In the genomic region with DNA sequence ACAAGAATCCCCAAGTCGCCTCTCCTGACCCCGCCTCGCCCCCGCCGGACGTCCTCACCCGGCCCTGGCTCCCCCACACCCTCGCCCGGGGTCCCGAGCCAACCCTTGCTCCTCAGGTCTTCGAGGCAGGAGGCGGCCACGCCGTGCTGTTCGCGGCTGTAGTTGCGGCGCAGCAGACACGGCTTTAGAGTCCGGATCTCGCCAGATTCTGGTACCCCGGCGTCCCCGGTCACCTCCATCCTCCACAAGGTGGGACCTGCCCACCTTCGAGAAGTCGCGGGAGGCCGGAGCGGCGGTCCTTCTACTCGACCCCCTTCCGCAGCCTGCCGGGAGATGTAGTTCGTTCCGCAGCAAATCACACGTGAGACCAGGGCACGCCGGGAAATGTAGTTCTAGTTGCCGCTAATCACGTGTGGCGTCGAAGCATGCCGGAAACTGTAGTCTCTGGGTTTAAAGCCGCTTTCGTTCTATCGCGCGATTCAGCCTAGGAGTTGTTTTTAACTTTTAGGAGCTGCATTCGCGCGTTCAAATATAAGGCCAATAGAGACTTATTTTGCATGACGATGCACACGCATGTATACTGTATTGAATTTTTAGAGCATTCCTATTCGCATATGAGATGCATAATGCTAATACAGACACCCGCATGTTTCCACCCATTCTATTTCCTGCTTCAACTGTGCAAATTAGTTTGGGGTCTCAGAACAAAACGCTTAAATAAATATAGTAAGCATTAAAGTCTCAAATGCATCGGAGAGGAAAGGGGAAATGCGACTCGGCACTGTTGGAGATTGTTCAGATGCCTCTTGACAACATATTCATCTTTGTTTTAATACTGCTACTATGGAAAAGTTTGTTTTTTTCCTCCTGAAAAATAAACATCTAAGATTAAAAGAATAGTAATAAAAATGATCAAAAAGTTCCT, we compare ENCODE assay signal across 1 cellular context.
TF ChIP-seq lines count a peak whose summit lies in the region.

A gene with protein sequence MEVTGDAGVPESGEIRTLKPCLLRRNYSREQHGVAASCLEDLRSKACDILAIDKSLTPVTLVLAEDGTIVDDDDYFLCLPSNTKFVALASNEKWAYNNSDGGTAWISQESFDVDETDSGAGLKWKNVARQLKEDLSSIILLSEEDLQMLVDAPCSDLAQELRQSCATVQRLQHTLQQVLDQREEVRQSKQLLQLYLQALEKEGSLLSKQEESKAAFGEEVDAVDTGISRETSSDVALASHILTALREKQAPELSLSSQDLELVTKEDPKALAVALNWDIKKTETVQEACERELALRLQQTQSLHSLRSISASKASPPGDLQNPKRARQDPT (minus strand): TSS at position 310 of the 925 bp plus-strand sequence. CDS start 71 bp downstream, at position 239.

TF ChIP-seq in K562, 482 proteins besides CTCF, POLR2A, EP300 and RAD21 (continued from another document and continues in another):
- TF ChIP-seq, protein P1, sequence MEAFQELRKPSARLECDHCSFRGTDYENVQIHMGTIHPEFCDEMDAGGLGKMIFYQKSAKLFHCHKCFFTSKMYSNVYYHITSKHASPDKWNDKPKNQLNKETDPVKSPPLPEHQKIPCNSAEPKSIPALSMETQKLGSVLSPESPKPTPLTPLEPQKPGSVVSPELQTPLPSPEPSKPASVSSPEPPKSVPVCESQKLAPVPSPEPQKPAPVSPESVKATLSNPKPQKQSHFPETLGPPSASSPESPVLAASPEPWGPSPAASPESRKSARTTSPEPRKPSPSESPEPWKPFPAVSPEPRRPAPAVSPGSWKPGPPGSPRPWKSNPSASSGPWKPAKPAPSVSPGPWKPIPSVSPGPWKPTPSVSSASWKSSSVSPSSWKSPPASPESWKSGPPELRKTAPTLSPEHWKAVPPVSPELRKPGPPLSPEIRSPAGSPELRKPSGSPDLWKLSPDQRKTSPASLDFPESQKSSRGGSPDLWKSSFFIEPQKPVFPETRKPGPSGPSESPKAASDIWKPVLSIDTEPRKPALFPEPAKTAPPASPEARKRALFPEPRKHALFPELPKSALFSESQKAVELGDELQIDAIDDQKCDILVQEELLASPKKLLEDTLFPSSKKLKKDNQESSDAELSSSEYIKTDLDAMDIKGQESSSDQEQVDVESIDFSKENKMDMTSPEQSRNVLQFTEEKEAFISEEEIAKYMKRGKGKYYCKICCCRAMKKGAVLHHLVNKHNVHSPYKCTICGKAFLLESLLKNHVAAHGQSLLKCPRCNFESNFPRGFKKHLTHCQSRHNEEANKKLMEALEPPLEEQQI (IDR thresholded peaks at IDR 0.05) = no peak; the same call in 1 of the 2 replicates
- TF ChIP-seq ZNF41 (CRISPR knock-in tag; conservative IDR thresholded peaks at IDR 0.05) = 0 out of 2 replicates have a peak, but pooled peaks have one; percentile 58
- TF ChIP-seq SMAD1 (IDR thresholded peaks at IDR 0.05; ENCODE audit: low read depth, low read length, partially characterized antibody) = no peak
- TF ChIP-seq, protein P2, sequence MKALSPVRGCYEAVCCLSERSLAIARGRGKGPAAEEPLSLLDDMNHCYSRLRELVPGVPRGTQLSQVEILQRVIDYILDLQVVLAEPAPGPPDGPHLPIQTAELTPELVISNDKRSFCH (CRISPR knock-in tag; IDR thresholded peaks at IDR 0.05) = no peak
- TF ChIP-seq, protein P2 (tag; IDR thresholded peaks at IDR 0.05) = peak; percentile 92
- TF ChIP-seq BRF1 (IDR thresholded peaks at IDR 0.05; ENCODE audit: borderline replicate concordance, extremely low read depth, insufficient read length) = no peak
- TF ChIP-seq, protein P3, sequence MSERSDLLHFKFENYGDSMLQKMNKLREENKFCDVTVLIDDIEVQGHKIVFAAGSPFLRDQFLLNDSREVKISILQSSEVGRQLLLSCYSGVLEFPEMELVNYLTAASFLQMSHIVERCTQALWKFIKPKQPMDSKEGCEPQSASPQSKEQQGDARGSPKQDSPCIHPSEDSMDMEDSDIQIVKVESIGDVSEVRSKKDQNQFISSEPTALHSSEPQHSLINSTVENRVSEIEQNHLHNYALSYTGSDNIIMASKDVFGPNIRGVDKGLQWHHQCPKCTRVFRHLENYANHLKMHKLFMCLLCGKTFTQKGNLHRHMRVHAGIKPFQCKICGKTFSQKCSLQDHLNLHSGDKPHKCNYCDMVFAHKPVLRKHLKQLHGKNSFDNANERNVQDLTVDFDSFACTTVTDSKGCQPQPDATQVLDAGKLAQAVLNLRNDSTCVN (CRISPR knock-in tag; IDR thresholded peaks at IDR 0.05) = peak; percentile 85
- no peak for TF ChIP-seq ARID2 (IDR thresholded peaks at IDR 0.05)
- TF ChIP-seq SETDB1 (IDR thresholded peaks at IDR 0.05; ENCODE audit: low read length) = no peak
- TF ChIP-seq HOXB6 (CRISPR knock-in tag; IDR thresholded peaks at IDR 0.05; ENCODE audit: borderline replicate concordance) = no peak
- TF ChIP-seq, protein P4, sequence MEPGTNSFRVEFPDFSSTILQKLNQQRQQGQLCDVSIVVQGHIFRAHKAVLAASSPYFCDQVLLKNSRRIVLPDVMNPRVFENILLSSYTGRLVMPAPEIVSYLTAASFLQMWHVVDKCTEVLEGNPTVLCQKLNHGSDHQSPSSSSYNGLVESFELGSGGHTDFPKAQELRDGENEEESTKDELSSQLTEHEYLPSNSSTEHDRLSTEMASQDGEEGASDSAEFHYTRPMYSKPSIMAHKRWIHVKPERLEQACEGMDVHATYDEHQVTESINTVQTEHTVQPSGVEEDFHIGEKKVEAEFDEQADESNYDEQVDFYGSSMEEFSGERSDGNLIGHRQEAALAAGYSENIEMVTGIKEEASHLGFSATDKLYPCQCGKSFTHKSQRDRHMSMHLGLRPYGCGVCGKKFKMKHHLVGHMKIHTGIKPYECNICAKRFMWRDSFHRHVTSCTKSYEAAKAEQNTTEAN (CRISPR knock-in tag; IDR thresholded peaks at IDR 0.05) = peak; percentile 86
- peak in 1 of 2 experiments; percentile 95; a peak in 3 of 4 replicates for TF ChIP-seq ARNT (IDR thresholded peaks at IDR 0.05)
- no peak for TF ChIP-seq BRCA1 (IDR thresholded peaks at IDR 0.05)
- no peak for TF ChIP-seq BRCA1 (CRISPR knock-in tag; IDR thresholded peaks at IDR 0.05)
- TF ChIP-seq CCNT2 (IDR thresholded peaks at IDR 0.05; ENCODE audit: borderline replicate concordance, extremely low read depth, insufficient read length, low read depth, low read length) = peak; percentile 11
- TF ChIP-seq TGIF2 (CRISPR knock-in tag; IDR thresholded peaks at IDR 0.05) = peak; percentile 97; the same call in 1 of the 2 replicates
- TF ChIP-seq HEY1 (CRISPR knock-in tag; IDR thresholded peaks at IDR 0.05; ENCODE audit: borderline replicate concordance) = no peak
- TF ChIP-seq ZNF282 (CRISPR knock-in tag; IDR thresholded peaks at IDR 0.05) = no peak
- TF ChIP-seq CBFA2T3 (IDR thresholded peaks at IDR 0.05) = no peak
- no peak for TF ChIP-seq ILK (tag; IDR thresholded peaks at IDR 0.05; ENCODE audit: borderline replicate concordance, low read depth)
- no peak for TF ChIP-seq ELF4 (CRISPR knock-in tag; IDR thresholded peaks at IDR 0.05)
- peak; percentile 71 for TF ChIP-seq CREB1 (IDR thresholded peaks at IDR 0.05)
- TF ChIP-seq CREB1 (CRISPR knock-in tag; IDR thresholded peaks at IDR 0.05) = peak; percentile 86
- TF ChIP-seq GATA2 (CRISPR knock-in tag; IDR thresholded peaks at IDR 0.05) = no peak
- no peak for TF ChIP-seq DNMT1 (IDR thresholded peaks at IDR 0.05)
- TF ChIP-seq ATF7 (IDR thresholded peaks at IDR 0.05) = peak; percentile 84
- TF ChIP-seq, protein P5, sequence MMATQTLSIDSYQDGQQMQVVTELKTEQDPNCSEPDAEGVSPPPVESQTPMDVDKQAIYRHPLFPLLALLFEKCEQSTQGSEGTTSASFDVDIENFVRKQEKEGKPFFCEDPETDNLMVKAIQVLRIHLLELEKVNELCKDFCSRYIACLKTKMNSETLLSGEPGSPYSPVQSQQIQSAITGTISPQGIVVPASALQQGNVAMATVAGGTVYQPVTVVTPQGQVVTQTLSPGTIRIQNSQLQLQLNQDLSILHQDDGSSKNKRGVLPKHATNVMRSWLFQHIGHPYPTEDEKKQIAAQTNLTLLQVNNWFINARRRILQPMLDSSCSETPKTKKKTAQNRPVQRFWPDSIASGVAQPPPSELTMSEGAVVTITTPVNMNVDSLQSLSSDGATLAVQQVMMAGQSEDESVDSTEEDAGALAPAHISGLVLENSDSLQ (IDR thresholded peaks at IDR 0.05) = no peak
- TF ChIP-seq HDAC2 (IDR thresholded peaks at IDR 0.05) = peak; percentile 62; the same call in 1 of the 2 replicates
- TF ChIP-seq, protein P6, sequence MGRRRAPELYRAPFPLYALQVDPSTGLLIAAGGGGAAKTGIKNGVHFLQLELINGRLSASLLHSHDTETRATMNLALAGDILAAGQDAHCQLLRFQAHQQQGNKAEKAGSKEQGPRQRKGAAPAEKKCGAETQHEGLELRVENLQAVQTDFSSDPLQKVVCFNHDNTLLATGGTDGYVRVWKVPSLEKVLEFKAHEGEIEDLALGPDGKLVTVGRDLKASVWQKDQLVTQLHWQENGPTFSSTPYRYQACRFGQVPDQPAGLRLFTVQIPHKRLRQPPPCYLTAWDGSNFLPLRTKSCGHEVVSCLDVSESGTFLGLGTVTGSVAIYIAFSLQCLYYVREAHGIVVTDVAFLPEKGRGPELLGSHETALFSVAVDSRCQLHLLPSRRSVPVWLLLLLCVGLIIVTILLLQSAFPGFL (CRISPR knock-in tag; IDR thresholded peaks at IDR 0.05) = peak; percentile 99; the same call in 1 of the 2 replicates
- TF ChIP-seq PHB (CRISPR knock-in tag; IDR thresholded peaks at IDR 0.05) = no peak
- TF ChIP-seq CREBBP (IDR thresholded peaks at IDR 0.05; ENCODE audit: low read depth, low read length) = no peak
- no peak for TF ChIP-seq ZNF165 (CRISPR knock-in tag; IDR thresholded peaks at IDR 0.05; ENCODE audit: borderline replicate concordance)
- TF ChIP-seq CCAR2 (IDR thresholded peaks at IDR 0.05; ENCODE audit: low read depth, low read length) = no peak
- TF ChIP-seq SLC30A9 (CRISPR knock-in tag; IDR thresholded peaks at IDR 0.05) = no peak
- TF ChIP-seq NFIC (IDR thresholded peaks at IDR 0.05) = peak; percentile 51
- TF ChIP-seq, protein P7, sequence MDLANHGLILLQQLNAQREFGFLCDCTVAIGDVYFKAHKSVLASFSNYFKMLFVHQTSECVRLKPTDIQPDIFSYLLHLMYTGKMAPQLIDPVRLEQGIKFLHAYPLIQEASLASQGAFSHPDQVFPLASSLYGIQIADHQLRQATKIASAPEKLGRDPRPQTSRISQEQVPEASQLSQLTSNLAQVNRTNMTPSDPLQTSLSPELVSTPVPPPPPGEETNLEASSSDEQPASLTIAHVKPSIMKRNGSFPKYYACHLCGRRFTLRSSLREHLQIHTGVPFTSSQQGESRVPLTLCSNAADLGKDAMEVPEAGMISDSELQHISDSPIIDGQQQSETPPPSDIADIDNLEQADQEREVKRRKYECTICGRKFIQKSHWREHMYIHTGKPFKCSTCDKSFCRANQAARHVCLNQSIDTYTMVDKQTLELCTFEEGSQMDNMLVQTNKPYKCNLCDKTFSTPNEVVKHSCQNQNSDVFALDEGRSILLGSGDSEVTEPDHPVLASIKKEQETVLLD (IDR thresholded peaks at IDR 0.05) = peak; percentile 61; the same call in 1 of the 2 replicates
- TF ChIP-seq ZNF133 (CRISPR knock-in tag; IDR thresholded peaks at IDR 0.05) = no peak
- peak; percentile 14; the same call in 1 of the 2 replicates for TF ChIP-seq MAFK (IDR thresholded peaks at IDR 0.05; ENCODE audit: low read length)
- no peak for TF ChIP-seq RBM34 (IDR thresholded peaks at IDR 0.05; ENCODE audit: borderline replicate concordance, insufficient read depth, low read length)
- TF ChIP-seq IRF2 (CRISPR knock-in tag; IDR thresholded peaks at IDR 0.05) = no peak
- no peak for TF ChIP-seq FOXJ3 (CRISPR knock-in tag; IDR thresholded peaks at IDR 0.05)
- TF ChIP-seq ZNF347 (CRISPR knock-in tag; IDR thresholded peaks at IDR 0.05; ENCODE audit: low read depth) = no peak
- no peak for TF ChIP-seq BRD4 (IDR thresholded peaks at IDR 0.05)
- TF ChIP-seq ZZZ3 (IDR thresholded peaks at IDR 0.05) = peak; percentile 88
- TF ChIP-seq, protein P8, sequence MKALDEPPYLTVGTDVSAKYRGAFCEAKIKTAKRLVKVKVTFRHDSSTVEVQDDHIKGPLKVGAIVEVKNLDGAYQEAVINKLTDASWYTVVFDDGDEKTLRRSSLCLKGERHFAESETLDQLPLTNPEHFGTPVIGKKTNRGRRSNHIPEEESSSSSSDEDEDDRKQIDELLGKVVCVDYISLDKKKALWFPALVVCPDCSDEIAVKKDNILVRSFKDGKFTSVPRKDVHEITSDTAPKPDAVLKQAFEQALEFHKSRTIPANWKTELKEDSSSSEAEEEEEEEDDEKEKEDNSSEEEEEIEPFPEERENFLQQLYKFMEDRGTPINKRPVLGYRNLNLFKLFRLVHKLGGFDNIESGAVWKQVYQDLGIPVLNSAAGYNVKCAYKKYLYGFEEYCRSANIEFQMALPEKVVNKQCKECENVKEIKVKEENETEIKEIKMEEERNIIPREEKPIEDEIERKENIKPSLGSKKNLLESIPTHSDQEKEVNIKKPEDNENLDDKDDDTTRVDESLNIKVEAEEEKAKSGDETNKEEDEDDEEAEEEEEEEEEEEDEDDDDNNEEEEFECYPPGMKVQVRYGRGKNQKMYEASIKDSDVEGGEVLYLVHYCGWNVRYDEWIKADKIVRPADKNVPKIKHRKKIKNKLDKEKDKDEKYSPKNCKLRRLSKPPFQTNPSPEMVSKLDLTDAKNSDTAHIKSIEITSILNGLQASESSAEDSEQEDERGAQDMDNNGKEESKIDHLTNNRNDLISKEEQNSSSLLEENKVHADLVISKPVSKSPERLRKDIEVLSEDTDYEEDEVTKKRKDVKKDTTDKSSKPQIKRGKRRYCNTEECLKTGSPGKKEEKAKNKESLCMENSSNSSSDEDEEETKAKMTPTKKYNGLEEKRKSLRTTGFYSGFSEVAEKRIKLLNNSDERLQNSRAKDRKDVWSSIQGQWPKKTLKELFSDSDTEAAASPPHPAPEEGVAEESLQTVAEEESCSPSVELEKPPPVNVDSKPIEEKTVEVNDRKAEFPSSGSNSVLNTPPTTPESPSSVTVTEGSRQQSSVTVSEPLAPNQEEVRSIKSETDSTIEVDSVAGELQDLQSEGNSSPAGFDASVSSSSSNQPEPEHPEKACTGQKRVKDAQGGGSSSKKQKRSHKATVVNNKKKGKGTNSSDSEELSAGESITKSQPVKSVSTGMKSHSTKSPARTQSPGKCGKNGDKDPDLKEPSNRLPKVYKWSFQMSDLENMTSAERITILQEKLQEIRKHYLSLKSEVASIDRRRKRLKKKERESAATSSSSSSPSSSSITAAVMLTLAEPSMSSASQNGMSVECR (CRISPR knock-in tag; IDR thresholded peaks at IDR 0.05) = peak; percentile 98
- TF ChIP-seq ZNF431 (CRISPR knock-in tag; IDR thresholded peaks at IDR 0.05) = no peak
- no peak for TF ChIP-seq ZNF24 (IDR thresholded peaks at IDR 0.05)
- TF ChIP-seq, protein P9, sequence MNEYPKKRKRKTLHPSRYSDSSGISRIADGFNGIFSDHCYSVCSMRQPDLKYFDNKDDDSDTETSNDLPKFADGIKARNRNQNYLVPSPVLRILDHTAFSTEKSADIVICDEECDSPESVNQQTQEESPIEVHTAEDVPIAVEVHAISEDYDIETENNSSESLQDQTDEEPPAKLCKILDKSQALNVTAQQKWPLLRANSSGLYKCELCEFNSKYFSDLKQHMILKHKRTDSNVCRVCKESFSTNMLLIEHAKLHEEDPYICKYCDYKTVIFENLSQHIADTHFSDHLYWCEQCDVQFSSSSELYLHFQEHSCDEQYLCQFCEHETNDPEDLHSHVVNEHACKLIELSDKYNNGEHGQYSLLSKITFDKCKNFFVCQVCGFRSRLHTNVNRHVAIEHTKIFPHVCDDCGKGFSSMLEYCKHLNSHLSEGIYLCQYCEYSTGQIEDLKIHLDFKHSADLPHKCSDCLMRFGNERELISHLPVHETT (CRISPR knock-in tag; conservative IDR thresholded peaks at IDR 0.05 in 1 of 2, IDR thresholded peaks at IDR 0.05 in 1 of 2) = peak in 1 of 2 experiments; percentile 86; a peak in 2 of 4 replicates
- TF ChIP-seq ZFX (CRISPR knock-in tag; IDR thresholded peaks at IDR 0.05) = peak; percentile 95
